In genomic region chr15:52780172-52780980, GRCh38 we compare ENCODE assay signal across 8 cellular contexts. TPM values are rescaled to one million over a fixed set of nuclear protein-coding genes. Genes with fewer than 3 reads are reported as not detected.
DNase-seq lines count a peak whose midpoint lies in the region; ATAC-seq and TF ChIP-seq lines count a peak whose summit lies in the region.

No MANE protein-coding gene starts in this region.

- peak; percentile 29 to 71 for DNase-seq in NCI-H524 (lab: John Stamatoyannopoulos, UW)
- no peak for DNase-seq in NCI-H524 treated with DMSO at 0.1 percent for 48 hours (lab: John Stamatoyannopoulos, UW)
- DNase-seq in NCI-H1694 treated with DMSO at 0.1 percent for 48 hours (lab: John Stamatoyannopoulos, UW) = peak; percentile 41
- DNase-seq in mammary epithelial cell = peak; percentile 41
- DNase-seq in kidney tubule cell (ENCODE audit: low spot score) = peak; percentile 63
- peak; percentile 68 for DNase-seq in stimulated activated CD4-positive, alpha-beta T cell treated with anti-CD3 and anti-CD28 coated beads, Interleukin-4, amount 100 ng/mL, for 24 hours

- no peak overlapping the region for H3K4me2 ChIP-seq in mammary epithelial cell (ENCODE audit: insufficient read depth, low read depth, low read length)

- H3K9ac ChIP-seq in mammary epithelial cell (ENCODE audit: insufficient read depth, low read length) = no peak overlapping the region

- H2AFZ ChIP-seq in mammary epithelial cell (ENCODE audit: low read depth, low read length) = no peak overlapping the region

- no peak overlapping the region for H3K4me3 ChIP-seq in mammary epithelial cell (replicated peaks in 1 of 3; ENCODE audit: insufficient read depth in 1 of 3, low read depth in 2 of 3, low read length in 3 of 3)

- BruUV-seq in mammary epithelial cell (replicated peaks; lab: Mats Ljungman, UMichigan) = no TSS peak

- H3K27me3 ChIP-seq in mammary epithelial cell (ENCODE audit: insufficient read depth, low read length) = peaks cover 34% of the 10 kb centered on the region

- WGBS in mammary epithelial cell (ENCODE audit: low coverage, missing lambda C conversion rate) = under 1% methylated on average over 18 of the region's 18 CpGs

- H3K27ac ChIP-seq in VCaP (no peak overlapping the region), mammary epithelial cell (ENCODE audit: insufficient read depth, low read depth, low read length) (no peak overlapping the region)

- no peaks in the 10 kb centered on the region for H3K9me3 ChIP-seq in mammary epithelial cell (replicated peaks; ENCODE audit: insufficient read depth, low read length)

- intact Hi-C loops in mammary epithelial cell (cut with micrococcal nuclease) = loop anchor here (1.0 to 5.0 kb wide), 4 partner anchors 417 to 937 kb away; no protein-coding TSS in a partner anchor

- no peaks in the 10 kb centered on the region for H4K20me1 ChIP-seq in mammary epithelial cell (ENCODE audit: insufficient read depth, low read length)

- H3K36me3 ChIP-seq in mammary epithelial cell (ENCODE audit: insufficient read depth, low read length) = no peaks in the 10 kb centered on the region

- in situ Hi-C loops in mammary epithelial cell (cut with MboI; ENCODE audit: low sequenced_read_pairs in 2 of 2) = loop anchor here (10.0 to 25.0 kb wide), 2 partner anchors 414 to 932 kb away; no protein-coding TSS in a partner anchor

- CTCF ChIA-PET in mammary epithelial cell (lab: Charles Lee; ENCODE audit: low non-redundant PET) = interaction anchor here (0.6 kb wide), 1 partner anchor 90 kb away, joined by 4 read pairs; no protein-coding TSS in a partner anchor

- ATAC-seq in HG02763 (IDR thresholded peaks at IDR 0.05; ENCODE audit: unreplicated experiment) = peak; percentile 59

- no peaks in the 10 kb centered on the region for H3K4me1 ChIP-seq in mammary epithelial cell (ENCODE audit: insufficient read depth, low read length)

- peak; percentile 94 for TF ChIP-seq CTCF in VCaP (conservative IDR thresholded peaks at IDR 0.05)
- peak; percentile 90 to 98 for TF ChIP-seq CTCF in mammary epithelial cell (conservative IDR thresholded peaks at IDR 0.05 in 1 of 2, IDR thresholded peaks at IDR 0.05 in 1 of 2; ENCODE audit: extremely low read depth in 1 of 2, insufficient read depth in 1 of 2, low read depth in 1 of 2, low read length in 2 of 2)

- dilution Hi-C loops in mammary epithelial cell (cut with HindIII; ENCODE audit: low sequenced_read_pairs) = no loop called here

- H3K79me2 ChIP-seq in mammary epithelial cell (ENCODE audit: insufficient read depth, low read length) = no peaks in the 10 kb centered on the region

RNA-seq across cellular contexts. Expression of gene ONECUT1, which starts 9.8 kb away (rescaled TPM):
- not detected for total RNA-seq in mammary epithelial cell
- not detected for polyA plus RNA-seq in mammary epithelial cell
- polyA minus RNA-seq in mammary epithelial cell = not detected
